Comparison of ENCODE assay signal across 9 cellular contexts in genomic region chr17:17877548-17878358, GRCh38. TPM values are rescaled to one million over a fixed set of nuclear protein-coding genes. Genes with fewer than 3 reads are reported as not detected.
DNase-seq lines count a peak whose midpoint lies in the region; ATAC-seq and TF ChIP-seq lines count a peak whose summit lies in the region.
"Had no signal": no experiment of that assay in that cellular context is flagged by ENCODE, and none has a peak within 500 bp of the region (broad histone marks: within the 10 kb centered on the region; RNA-seq: fewer than 3 reads in every experiment).

No MANE protein-coding gene starts in this region.

- peaks cover 51 to 80% (median 54%) of the 10 kb centered on the region in 3 donors for H3K4me1 ChIP-seq in skeletal muscle tissue (ENCODE audit: control insufficient read depth in 3 of 3, insufficient read depth in 3 of 3, low read length in 3 of 3)

- peaks cover 30 to 38% (median 32%) of the 10 kb centered on the region in 3 donors for H3K36me3 ChIP-seq in skeletal muscle tissue (ENCODE audit: control insufficient read depth in 3 of 3, insufficient read depth in 3 of 3, low read length in 3 of 3)

- peak overlapping the region; percentile 18 to 65 (median 63) for H3K4me3 ChIP-seq in skeletal muscle tissue (ENCODE audit: low read length in 3 of 3)

- H3K4me3 Mint-ChIP-seq in activated CD4-positive, alpha-beta T cell treated with anti-CD3 and anti-CD28 coated beads for 36 hours, result no peak overlapping the region
- no peak overlapping the region for H3K4me3 Mint-ChIP-seq in activated T-helper 1 cell treated with anti-CD3 and anti-CD28 coated beads, Interleukin-12 subunit alpha, Interleukin-12 subunit beta, Interleukin-2, Interleukin-4 antibody, amounts not matched to agents 30 ng/mL and 10 ng/mL and 1 ng/mL, durations not matched to agents 14 hours and 24 hours and 36 hours
- no peak overlapping the region for H3K4me3 Mint-ChIP-seq in activated CD8-positive, alpha-beta memory T cell treated with anti-CD3 and anti-CD28 coated beads, Interleukin-2, amount 10 ng/mL, durations not matched to agents 7 days and 5 days

- H3K27me3 ChIP-seq in skeletal muscle tissue (ENCODE audit: control insufficient read depth in 3 of 3, insufficient read depth in 3 of 3, low read length in 3 of 3), result no peaks in the 10 kb centered on the region

- H3K4me1 Mint-ChIP-seq in activated CD4-positive, alpha-beta T cell treated with anti-CD3 and anti-CD28 coated beads for 36 hours, result no peaks in the 10 kb centered on the region
- no peaks in the 10 kb centered on the region for H3K4me1 Mint-ChIP-seq in activated T-helper 1 cell treated with anti-CD3 and anti-CD28 coated beads, Interleukin-12 subunit alpha, Interleukin-12 subunit beta, Interleukin-2, Interleukin-4 antibody, amounts not matched to agents 30 ng/mL and 10 ng/mL and 1 ng/mL, durations not matched to agents 14 hours and 24 hours and 36 hours (ENCODE audit: low read depth)
- no peaks in the 10 kb centered on the region for H3K4me1 Mint-ChIP-seq in activated CD8-positive, alpha-beta memory T cell treated with anti-CD3 and anti-CD28 coated beads, Interleukin-2, amount 10 ng/mL, durations not matched to agents 7 days and 5 days

- H3K27ac ChIP-seq in skeletal muscle tissue (ENCODE audit: low read depth, low read length), result peak overlapping the region; percentile 95

- H3K9ac ChIP-seq in skeletal muscle tissue (ENCODE audit: low read depth in 1 of 3, low read length in 3 of 3), result peak overlapping the region; percentile 73 to 81 (median 78)

- H3K27me3 Mint-ChIP-seq in activated CD4-positive, alpha-beta T cell treated with anti-CD3 and anti-CD28 coated beads for 36 hours, result no peaks in the 10 kb centered on the region
- H3K27me3 Mint-ChIP-seq in activated T-helper 1 cell treated with anti-CD3 and anti-CD28 coated beads, Interleukin-12 subunit alpha, Interleukin-12 subunit beta, Interleukin-2, Interleukin-4 antibody, amounts not matched to agents 30 ng/mL and 10 ng/mL and 1 ng/mL, durations not matched to agents 14 hours and 24 hours and 36 hours (ENCODE audit: insufficient read depth), result no peaks in the 10 kb centered on the region
- no peaks in the 10 kb centered on the region for H3K27me3 Mint-ChIP-seq in activated CD8-positive, alpha-beta memory T cell treated with anti-CD3 and anti-CD28 coated beads, Interleukin-2, amount 10 ng/mL, durations not matched to agents 7 days and 5 days

- H3K9me3 Mint-ChIP-seq in activated CD4-positive, alpha-beta T cell treated with anti-CD3 and anti-CD28 coated beads for 36 hours (ENCODE audit: low read depth), result no peaks in the 10 kb centered on the region
- no peaks in the 10 kb centered on the region for H3K9me3 Mint-ChIP-seq in activated T-helper 1 cell treated with anti-CD3 and anti-CD28 coated beads, Interleukin-12 subunit alpha, Interleukin-12 subunit beta, Interleukin-2, Interleukin-4 antibody, amounts not matched to agents 30 ng/mL and 10 ng/mL and 1 ng/mL, durations not matched to agents 14 hours and 24 hours and 36 hours
- H3K9me3 Mint-ChIP-seq in activated CD8-positive, alpha-beta memory T cell treated with anti-CD3 and anti-CD28 coated beads, Interleukin-2, amount 10 ng/mL, durations not matched to agents 7 days and 5 days (ENCODE audit: low read depth), result no peaks in the 10 kb centered on the region

- intact Hi-C loops in activated CD4-positive, alpha-beta T cell treated with anti-CD3 and anti-CD28 coated beads for 36 hours (cut with DNase I, micrococcal nuclease), result no loop called here
- intact Hi-C loops in activated T-helper 1 cell treated with anti-CD3 and anti-CD28 coated beads, Interleukin-12 subunit alpha, Interleukin-12 subunit beta, Interleukin-2, Interleukin-4 antibody, amounts not matched to agents 30 ng/mL and 10 ng/mL and 1 ng/mL, durations not matched to agents 14 hours and 24 hours and 36 hours (cut with micrococcal nuclease), result no loop called here

- H3K36me3 Mint-ChIP-seq in activated CD4-positive, alpha-beta T cell treated with anti-CD3 and anti-CD28 coated beads for 36 hours (ENCODE audit: low read depth), result peaks cover 6% of the 10 kb centered on the region
- peaks cover 5% of the 10 kb centered on the region for H3K36me3 Mint-ChIP-seq in activated T-helper 1 cell treated with anti-CD3 and anti-CD28 coated beads, Interleukin-12 subunit alpha, Interleukin-12 subunit beta, Interleukin-2, Interleukin-4 antibody, amounts not matched to agents 30 ng/mL and 10 ng/mL and 1 ng/mL, durations not matched to agents 14 hours and 24 hours and 36 hours (ENCODE audit: low read depth)
- no peaks in the 10 kb centered on the region for H3K36me3 Mint-ChIP-seq in activated CD8-positive, alpha-beta memory T cell treated with anti-CD3 and anti-CD28 coated beads, Interleukin-2, amount 10 ng/mL, durations not matched to agents 7 days and 5 days

- CTCF ChIA-PET in HEK293T (lab: Yijun Ruan, JAX), result interaction anchor here (0.7 to 1.5 kb wide), 5 partner anchors 13 to 62 kb away, joined by 3 to 6 read pairs (median 4); no protein-coding TSS in a partner anchor
- CTCF ChIA-PET in activated CD4-positive, alpha-beta T cell treated with anti-CD3 and anti-CD28 coated beads for 36 hours (lab: Charles Lee), result interaction anchor here (1.2 kb wide), 1 partner anchor 9 kb away, joined by 4 read pairs; no protein-coding TSS in a partner anchor
- CTCF ChIA-PET in activated CD8-positive, alpha-beta memory T cell treated with anti-CD3 and anti-CD28 coated beads, Interleukin-2, amount 10 ng/mL, durations not matched to agents 7 days and 5 days (lab: Charles Lee), result interaction anchor here (0.7 to 1.2 kb wide), 2 partner anchors 41 to 394 kb away, joined by 3 to 4 read pairs; no protein-coding TSS in a partner anchor

- ATAC-seq in GM21529 (IDR thresholded peaks at IDR 0.05; ENCODE audit: unreplicated experiment), result no peak
- no peak for ATAC-seq in activated CD4-positive, alpha-beta T cell treated with anti-CD3 and anti-CD28 coated beads for 36 hours
- ATAC-seq in activated CD8-positive, alpha-beta memory T cell treated with anti-CD3 and anti-CD28 coated beads, Interleukin-2, amount 10 ng/mL, durations not matched to agents 7 days and 5 days, result no peak

- DNase-seq in HEK293T (ENCODE audit: extremely low spot score) (peak; percentile 57), brain pericyte (ENCODE audit: low read depth, low spot score) (peak; percentile 98), islet precursor cell (peak; percentile 91)
- DNase-seq in activated CD4-positive, alpha-beta T cell treated with anti-CD3 and anti-CD28 coated beads for 36 hours, result no peak
- no peak for DNase-seq in activated T-helper 1 cell treated with anti-CD3 and anti-CD28 coated beads, Interleukin-12 subunit alpha, Interleukin-12 subunit beta, Interleukin-2, Interleukin-4 antibody, amounts not matched to agents 30 ng/mL and 10 ng/mL and 1 ng/mL, durations not matched to agents 14 hours and 24 hours and 36 hours (ENCODE audit: low spot score)
- no peak for DNase-seq in activated CD8-positive, alpha-beta memory T cell treated with anti-CD3 and anti-CD28 coated beads, Interleukin-2, amount 10 ng/mL, durations not matched to agents 7 days and 5 days
- DNase-seq: activated CD4-positive, CD25-positive, alpha-beta regulatory T cell treated with anti-CD3 and anti-CD28 coated beads, Interleukin-2, amount 50 U/mL, for 72 hours had no signal

- H3K9me3 ChIP-seq in skeletal muscle tissue (ENCODE audit: control insufficient read depth in 3 of 3, low read length in 3 of 3), result no peaks in the 10 kb centered on the region

- no peak overlapping the region for H3K27ac Mint-ChIP-seq in activated CD4-positive, alpha-beta T cell treated with anti-CD3 and anti-CD28 coated beads for 36 hours
- no peak overlapping the region for H3K27ac Mint-ChIP-seq in activated T-helper 1 cell treated with anti-CD3 and anti-CD28 coated beads, Interleukin-12 subunit alpha, Interleukin-12 subunit beta, Interleukin-2, Interleukin-4 antibody, amounts not matched to agents 30 ng/mL and 10 ng/mL and 1 ng/mL, durations not matched to agents 14 hours and 24 hours and 36 hours
- no peak overlapping the region for H3K27ac Mint-ChIP-seq in activated CD8-positive, alpha-beta memory T cell treated with anti-CD3 and anti-CD28 coated beads, Interleukin-2, amount 10 ng/mL, durations not matched to agents 7 days and 5 days

- POLR2A ChIA-PET in HEK293T (lab: Yijun Ruan, JAX), result interaction anchor here (0.6 to 2.8 kb wide), 2 partner anchors 41 to 1028 kb away, joined by 3 to 16 read pairs; partner anchors contain the start of gene SREBF1
- POLR2A ChIA-PET in activated CD4-positive, alpha-beta T cell treated with anti-CD3 and anti-CD28 coated beads for 36 hours (lab: Charles Lee), result no interaction called here

TF ChIP-seq in HEK293T, 16 proteins besides CTCF, POLR2A, EP300 and RAD21 (continues in another document):
- TF ChIP-seq CTBP1 (IDR thresholded peaks at IDR 0.05; ENCODE audit: borderline replicate concordance) (no peak), ELF4 (IDR thresholded peaks at IDR 0.05) (no peak), ARNT (IDR thresholded peaks at IDR 0.05) (no peak), SUZ12 (IDR thresholded peaks at IDR 0.05) (no peak), HDGF (IDR thresholded peaks at IDR 0.05; ENCODE audit: borderline replicate concordance) (no peak), FOXM1 (IDR thresholded peaks at IDR 0.05; ENCODE audit: borderline replicate concordance) (no peak), FOXA1 (IDR thresholded peaks at IDR 0.05) (no peak), PKNOX1 (IDR thresholded peaks at IDR 0.05) (peak; percentile 49; the same call in 1 of the 2 replicates), SP1 (IDR thresholded peaks at IDR 0.05) (no peak), ZNF384 (IDR thresholded peaks at IDR 0.05) (peak; percentile 63; the same call in 1 of the 2 replicates), L3MBTL2 (conservative IDR thresholded peaks at IDR 0.05) (no peak), FOXK2 (IDR thresholded peaks at IDR 0.05) (no peak)

RNA-seq across cellular contexts. Expression of gene SREBF1, which starts 41.0 kb away (rescaled TPM):
- total RNA-seq in skeletal muscle tissue, result 23.0 TPM
- 10 to 100 TPM; 87.6 to 97.2 TPM for total RNA-seq in activated CD4-positive, alpha-beta T cell treated with anti-CD3 and anti-CD28 coated beads for 36 hours
- 167 and 172 TPM in 2 replicates for total RNA-seq in activated T-helper 1 cell treated with anti-CD3 and anti-CD28 coated beads, Interleukin-12 subunit alpha, Interleukin-12 subunit beta, Interleukin-2, Interleukin-4 antibody, amounts not matched to agents 30 ng/mL and 10 ng/mL and 1 ng/mL, durations not matched to agents 14 hours and 24 hours and 36 hours
- 100 to 1,000 TPM in 1 of 2 experiments, 10 to 100 TPM in 1; 90.6 to 184 TPM for total RNA-seq in activated CD8-positive, alpha-beta memory T cell treated with anti-CD3 and anti-CD28 coated beads, Interleukin-2, amount 10 ng/mL, durations not matched to agents 7 days and 5 days

Comparison
In these comparisons a context has a peak if more than half of its experiments do, and no peak if none do; other contexts are left out.
1. DNase-seq: peak in HEK293T (single experiment), brain pericyte (single experiment) and islet precursor cell (single experiment); none in activated CD4-positive, alpha-beta T cell treated with anti-CD3 and anti-CD28 coated beads for 36 hours (single experiment), activated T-helper 1 cell treated with anti-CD3 and anti-CD28 coated beads, Interleukin-12 subunit alpha, Interleukin-12 subunit beta, Interleukin-2, Interleukin-4 antibody, amounts not matched to agents 30 ng/mL and 10 ng/mL and 1 ng/mL, durations not matched to agents 14 hours and 24 hours and 36 hours (single experiment) and activated CD8-positive, alpha-beta memory T cell treated with anti-CD3 and anti-CD28 coated beads, Interleukin-2, amount 10 ng/mL, durations not matched to agents 7 days and 5 days (single experiment).